Comparison of ENCODE assay signal across 1 cellular context in genomic region chr1:194568610-194569009, GRCh38.
TF ChIP-seq lines count a peak whose summit lies in the region.

No MANE protein-coding gene starts in this region.

TF ChIP-seq in IMR-90, 13 proteins besides CTCF, POLR2A, EP300 and RAD21 (continued from another document):
- TF ChIP-seq USF2 (IDR thresholded peaks at IDR 0.05; ENCODE audit: low read depth, low read length) (no peak), RCOR1 (IDR thresholded peaks at IDR 0.05; ENCODE audit: insufficient replicate concordance, low read length) (no peak), MXI1 (IDR thresholded peaks at IDR 0.05; ENCODE audit: borderline replicate concordance, low read depth, low read length) (no peak), CHD1 (IDR thresholded peaks at IDR 0.05; ENCODE audit: low read depth, low read length) (no peak), BHLHE40 (IDR thresholded peaks at IDR 0.05; ENCODE audit: low read depth, low read length) (no peak), MAZ (IDR thresholded peaks at IDR 0.05; ENCODE audit: borderline replicate concordance, low read depth, low read length) (no peak), CEBPB (IDR thresholded peaks at IDR 0.05; ENCODE audit: low read depth, low read length) (no peak), RFX5 (IDR thresholded peaks at IDR 0.05; ENCODE audit: low read depth, low read length) (no peak)
